Comparison of ENCODE assay signal across 1 cellular context in the genomic region with DNA sequence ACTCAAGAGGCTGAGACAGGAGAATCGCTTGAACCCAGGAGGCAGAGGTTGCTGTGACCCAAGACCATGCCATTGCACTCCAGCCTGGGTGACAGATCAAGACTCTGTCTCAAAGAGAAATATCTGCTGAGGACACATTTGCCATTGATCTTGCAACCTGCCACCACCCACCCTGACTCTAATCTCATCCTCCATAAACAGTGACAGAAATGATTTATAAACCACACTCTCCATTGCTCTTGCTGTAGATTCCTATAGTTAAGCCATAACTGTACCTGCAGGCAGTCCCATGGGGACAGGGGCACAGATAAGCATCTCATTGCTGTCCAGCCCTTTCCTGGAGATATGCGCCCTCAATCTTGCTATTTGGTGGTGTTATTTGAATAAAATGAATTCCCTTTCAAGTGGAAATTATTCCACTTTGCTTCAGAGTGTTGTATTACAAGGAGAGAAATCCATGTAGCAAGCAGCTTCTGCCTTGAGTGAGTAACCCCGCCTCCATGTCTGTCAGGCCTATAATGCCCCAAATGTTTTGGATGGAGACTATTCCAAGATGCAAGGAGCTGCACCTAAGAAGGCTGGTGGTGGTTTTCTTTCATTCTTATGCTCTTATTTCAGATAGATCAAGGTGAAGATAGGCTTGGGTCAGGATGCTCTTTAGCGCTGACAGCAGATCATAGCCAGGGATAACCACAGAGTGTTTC.
TF ChIP-seq lines count a peak whose summit lies in the region.

No MANE protein-coding gene starts in this region.

TF ChIP-seq in GM23338, 12 proteins besides CTCF, POLR2A, EP300 and RAD21 (continued from another document):
- TF ChIP-seq, protein P1, sequence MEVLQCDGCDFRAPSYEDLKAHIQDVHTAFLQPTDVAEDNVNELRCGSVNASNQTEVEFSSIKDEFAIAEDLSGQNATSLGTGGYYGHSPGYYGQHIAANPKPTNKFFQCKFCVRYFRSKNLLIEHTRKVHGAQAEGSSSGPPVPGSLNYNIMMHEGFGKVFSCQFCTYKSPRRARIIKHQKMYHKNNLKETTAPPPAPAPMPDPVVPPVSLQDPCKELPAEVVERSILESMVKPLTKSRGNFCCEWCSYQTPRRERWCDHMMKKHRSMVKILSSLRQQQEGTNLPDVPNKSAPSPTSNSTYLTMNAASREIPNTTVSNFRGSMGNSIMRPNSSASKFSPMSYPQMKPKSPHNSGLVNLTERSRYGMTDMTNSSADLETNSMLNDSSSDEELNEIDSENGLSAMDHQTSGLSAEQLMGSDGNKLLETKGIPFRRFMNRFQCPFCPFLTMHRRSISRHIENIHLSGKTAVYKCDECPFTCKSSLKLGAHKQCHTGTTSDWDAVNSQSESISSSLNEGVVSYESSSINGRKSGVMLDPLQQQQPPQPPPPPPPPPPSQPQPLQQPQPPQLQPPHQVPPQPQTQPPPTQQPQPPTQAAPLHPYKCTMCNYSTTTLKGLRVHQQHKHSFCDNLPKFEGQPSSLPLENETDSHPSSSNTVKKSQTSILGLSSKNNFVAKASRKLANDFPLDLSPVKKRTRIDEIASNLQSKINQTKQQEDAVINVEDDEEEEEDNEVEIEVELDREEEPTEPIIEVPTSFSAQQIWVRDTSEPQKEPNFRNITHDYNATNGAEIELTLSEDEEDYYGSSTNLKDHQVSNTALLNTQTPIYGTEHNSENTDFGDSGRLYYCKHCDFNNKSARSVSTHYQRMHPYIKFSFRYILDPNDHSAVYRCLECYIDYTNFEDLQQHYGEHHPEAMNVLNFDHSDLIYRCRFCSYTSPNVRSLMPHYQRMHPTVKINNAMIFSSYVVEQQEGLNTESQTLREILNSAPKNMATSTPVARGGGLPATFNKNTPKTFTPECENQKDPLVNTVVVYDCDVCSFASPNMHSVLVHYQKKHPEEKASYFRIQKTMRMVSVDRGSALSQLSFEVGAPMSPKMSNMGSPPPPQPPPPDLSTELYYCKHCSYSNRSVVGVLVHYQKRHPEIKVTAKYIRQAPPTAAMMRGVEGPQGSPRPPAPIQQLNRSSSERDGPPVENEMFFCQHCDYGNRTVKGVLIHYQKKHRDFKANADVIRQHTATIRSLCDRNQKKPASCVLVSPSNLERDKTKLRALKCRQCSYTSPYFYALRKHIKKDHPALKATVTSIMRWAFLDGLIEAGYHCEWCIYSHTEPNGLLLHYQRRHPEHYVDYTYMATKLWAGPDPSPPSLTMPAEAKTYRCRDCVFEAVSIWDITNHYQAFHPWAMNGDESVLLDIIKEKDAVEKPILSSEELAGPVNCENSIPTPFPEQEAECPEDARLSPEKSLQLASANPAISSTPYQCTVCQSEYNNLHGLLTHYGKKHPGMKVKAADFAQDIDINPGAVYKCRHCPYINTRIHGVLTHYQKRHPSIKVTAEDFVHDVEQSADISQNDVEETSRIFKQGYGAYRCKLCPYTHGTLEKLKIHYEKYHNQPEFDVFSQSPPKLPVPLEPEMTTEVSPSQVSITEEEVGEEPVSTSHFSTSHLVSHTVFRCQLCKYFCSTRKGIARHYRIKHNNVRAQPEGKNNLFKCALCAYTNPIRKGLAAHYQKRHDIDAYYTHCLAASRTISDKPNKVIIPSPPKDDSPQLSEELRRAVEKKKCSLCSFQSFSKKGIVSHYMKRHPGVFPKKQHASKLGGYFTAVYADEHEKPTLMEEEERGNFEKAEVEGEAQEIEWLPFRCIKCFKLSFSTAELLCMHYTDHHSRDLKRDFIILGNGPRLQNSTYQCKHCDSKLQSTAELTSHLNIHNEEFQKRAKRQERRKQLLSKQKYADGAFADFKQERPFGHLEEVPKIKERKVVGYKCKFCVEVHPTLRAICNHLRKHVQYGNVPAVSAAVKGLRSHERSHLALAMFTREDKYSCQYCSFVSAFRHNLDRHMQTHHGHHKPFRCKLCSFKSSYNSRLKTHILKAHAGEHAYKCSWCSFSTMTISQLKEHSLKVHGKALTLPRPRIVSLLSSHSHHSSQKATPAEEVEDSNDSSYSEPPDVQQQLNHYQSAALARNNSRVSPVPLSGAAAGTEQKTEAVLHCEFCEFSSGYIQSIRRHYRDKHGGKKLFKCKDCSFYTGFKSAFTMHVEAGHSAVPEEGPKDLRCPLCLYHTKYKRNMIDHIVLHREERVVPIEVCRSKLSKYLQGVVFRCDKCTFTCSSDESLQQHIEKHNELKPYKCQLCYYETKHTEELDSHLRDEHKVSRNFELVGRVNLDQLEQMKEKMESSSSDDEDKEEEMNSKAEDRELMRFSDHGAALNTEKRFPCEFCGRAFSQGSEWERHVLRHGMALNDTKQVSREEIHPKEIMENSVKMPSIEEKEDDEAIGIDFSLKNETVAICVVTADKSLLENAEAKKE (CRISPR knock-in tag; IDR thresholded peaks at IDR 0.05): no peak
- TF ChIP-seq NANOG (IDR thresholded peaks at IDR 0.05; ENCODE audit: borderline replicate concordance) (no peak), ZNF114 (CRISPR knock-in tag; IDR thresholded peaks at IDR 0.05) (no peak), EZH2 (IDR thresholded peaks at IDR 0.05; ENCODE audit: low read depth, unreplicated experiment) (no peak), JUNB (IDR thresholded peaks at IDR 0.05; ENCODE audit: unreplicated experiment) (no peak), STAT1 (IDR thresholded peaks at IDR 0.05; ENCODE audit: unreplicated experiment) (no peak), POLR2AphosphoS5 (IDR thresholded peaks at IDR 0.05; ENCODE audit: low read depth) (no peak), REST (IDR thresholded peaks at IDR 0.05; ENCODE audit: unreplicated experiment) (no peak)
- TF ChIP-seq, protein P2, sequence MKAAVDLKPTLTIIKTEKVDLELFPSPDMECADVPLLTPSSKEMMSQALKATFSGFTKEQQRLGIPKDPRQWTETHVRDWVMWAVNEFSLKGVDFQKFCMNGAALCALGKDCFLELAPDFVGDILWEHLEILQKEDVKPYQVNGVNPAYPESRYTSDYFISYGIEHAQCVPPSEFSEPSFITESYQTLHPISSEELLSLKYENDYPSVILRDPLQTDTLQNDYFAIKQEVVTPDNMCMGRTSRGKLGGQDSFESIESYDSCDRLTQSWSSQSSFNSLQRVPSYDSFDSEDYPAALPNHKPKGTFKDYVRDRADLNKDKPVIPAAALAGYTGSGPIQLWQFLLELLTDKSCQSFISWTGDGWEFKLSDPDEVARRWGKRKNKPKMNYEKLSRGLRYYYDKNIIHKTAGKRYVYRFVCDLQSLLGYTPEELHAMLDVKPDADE (IDR thresholded peaks at IDR 0.05): no peak
TF ChIP-seq in GM23338: peak in this region for 0.
